Comparison of ENCODE assay signal across 28 cellular contexts in the genomic region with DNA sequence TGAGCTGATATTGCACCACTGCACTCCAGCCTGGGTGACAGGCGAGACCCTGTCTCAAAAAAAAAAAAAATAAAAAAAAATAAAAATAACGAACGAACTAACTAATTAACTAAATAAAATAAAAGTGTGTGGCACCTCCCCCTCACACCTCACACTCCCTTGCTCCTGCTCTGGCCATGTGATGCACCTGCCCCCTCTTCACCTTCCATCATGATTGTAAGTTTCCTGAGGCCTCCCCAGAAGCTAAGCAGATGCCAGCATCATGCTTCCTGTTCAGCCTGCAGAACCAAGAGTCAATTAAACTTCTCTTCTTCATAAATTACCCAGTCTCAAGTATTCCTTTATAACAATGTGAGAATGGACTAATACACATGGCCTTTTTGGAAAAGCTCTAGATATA.
"Had no signal": no experiment of that assay in that cellular context is flagged by ENCODE, and none has a peak within 500 bp of the region (broad histone marks: within the 10 kb centered on the region; RNA-seq: fewer than 3 reads in every experiment).

No MANE protein-coding gene starts in this region.

- H3K27ac Mint-ChIP-seq: stimulated activated effector memory CD8-positive, alpha-beta T cell treated with anti-CD3 and anti-CD28 coated beads, Interleukin-12 subunit alpha, Interleukin-12 subunit beta, amount 100 ng/mL, for 72 hours; stimulated activated memory B cell treated with anti-CD40 and anti-IgM and Interleukin-4, amounts not matched to agents 10 μg/mL and 1 μg/mL and 100 μg/mL, for 72 hours; stimulated activated naive CD8-positive, alpha-beta T cell treated with anti-CD3 and anti-CD28 coated beads, Interleukin-15, Interleukin-2, amounts not matched to agents 100 ng/mL and 50 ng/mL, for 24 hours; type B pancreatic cell had no signal

- H3K4me1 Mint-ChIP-seq: stimulated activated effector memory CD8-positive, alpha-beta T cell treated with anti-CD3 and anti-CD28 coated beads, Interleukin-12 subunit alpha, Interleukin-12 subunit beta, amount 100 ng/mL, for 72 hours; stimulated activated memory B cell treated with anti-CD40 and anti-IgM and Interleukin-4, amounts not matched to agents 10 μg/mL and 1 μg/mL and 100 μg/mL, for 72 hours; stimulated activated naive CD8-positive, alpha-beta T cell treated with anti-CD3 and anti-CD28 coated beads, Interleukin-15, amount 100 ng/mL, for 72 hours had no signal

- DNase-seq: stimulated activated CD4-positive, alpha-beta T cell treated with anti-CD3 and anti-CD28 coated beads, Interleukin-2, amount 100 ng/mL, for 24 hours; stimulated activated CD4-positive, alpha-beta T cell treated with anti-CD3 and anti-CD28 coated beads, Interleukin-2, amount 100 ng/mL, for 48 hours; stimulated activated CD4-positive, alpha-beta T cell treated with anti-CD3 and anti-CD28 coated beads, Interleukin-4, amount 100 ng/mL, for 1 hour; stimulated activated CD4-positive, alpha-beta T cell treated with anti-CD3 and anti-CD28 coated beads, Interleukin-4, amount 100 ng/mL, for 24 hours; stimulated activated CD4-positive, alpha-beta T cell treated with anti-CD3 and anti-CD28 coated beads, Interleukin-4, amount 100 ng/mL, for 4 hours; stimulated activated CD8-positive, alpha-beta memory T cell treated with anti-CD3 and anti-CD28 coated beads, Interleukin-4, amount 100 ng/mL, for 48 hours; stimulated activated naive CD4-positive, alpha-beta T cell; stimulated activated naive CD4-positive, alpha-beta T cell treated with Interleukin-2 at 50 U/mL for 16 hours; stimulated activated naive CD8-positive, alpha-beta T cell treated with anti-CD3 and anti-CD28 coated beads, Interleukin-15, amount 100 ng/mL, for 72 hours; stimulated activated naive CD8-positive, alpha-beta T cell treated with anti-CD3 and anti-CD28 coated beads, Interleukin-15, Interleukin-2, amounts not matched to agents 100 U/mL and 50 U/mL, for 24 hours; stomach; substantia nigra; testis; thyroid gland; tibial artery; transverse colon; trophoblast cell; upper lobe of left lung; upper lobe of right lung; uterus had no signal

- ATAC-seq: stimulated activated effector memory CD8-positive, alpha-beta T cell treated with anti-CD3 and anti-CD28 coated beads, Interleukin-12 subunit alpha, Interleukin-12 subunit beta, amount 100 ng/mL, for 72 hours; stimulated activated memory B cell treated with anti-CD40 and anti-IgM and Interleukin-4, amounts not matched to agents 10 μg/mL and 1 μg/mL and 100 μg/mL, for 72 hours; stimulated activated naive CD8-positive, alpha-beta T cell treated with anti-CD3 and anti-CD28 coated beads, Interleukin-15, amount 100 ng/mL, for 72 hours; stimulated activated naive CD8-positive, alpha-beta T cell treated with anti-CD3 and anti-CD28 coated beads, Interleukin-15, Interleukin-2, amounts not matched to agents 100 U/mL and 50 U/mL, for 24 hours; upper lobe of right lung had no signal

- H3K27me3 ChIP-seq: stomach, suprapubic skin, testis, thyroid gland, tibial artery, tibial nerve, transverse colon, upper lobe of left lung, upper lobe of right lung, uterus, vagina had no signal

- H3K4me3 Mint-ChIP-seq: stimulated activated effector memory CD8-positive, alpha-beta T cell treated with anti-CD3 and anti-CD28 coated beads, Interleukin-12 subunit alpha, Interleukin-12 subunit beta, amount 100 ng/mL, for 72 hours; stimulated activated memory B cell treated with anti-CD40 and anti-IgM and Interleukin-4, amounts not matched to agents 10 μg/mL and 1 μg/mL and 100 μg/mL, for 72 hours; stimulated activated naive CD8-positive, alpha-beta T cell treated with anti-CD3 and anti-CD28 coated beads, Interleukin-15, amount 100 ng/mL, for 72 hours; stimulated activated naive CD8-positive, alpha-beta T cell treated with anti-CD3 and anti-CD28 coated beads, Interleukin-15, Interleukin-2, amounts not matched to agents 100 ng/mL and 50 ng/mL, for 24 hours; type B pancreatic cell had no signal

- H3K9me3 ChIP-seq: suprapubic skin, testis, thoracic aorta, thyroid gland, tibial artery, transverse colon, upper lobe of left lung, upper lobe of right lung, uterus, vagina had no signal

- H3K36me3 Mint-ChIP-seq: stimulated activated effector memory CD8-positive, alpha-beta T cell treated with anti-CD3 and anti-CD28 coated beads, Interleukin-12 subunit alpha, Interleukin-12 subunit beta, amount 100 ng/mL, for 72 hours; stimulated activated memory B cell treated with anti-CD40 and anti-IgM and Interleukin-4, amounts not matched to agents 10 μg/mL and 1 μg/mL and 100 μg/mL, for 72 hours had no signal

- H3K36me3 ChIP-seq: stomach, suprapubic skin, thoracic aorta, thyroid gland, tibial artery, tibial nerve, transverse colon, upper lobe of left lung, upper lobe of right lung, uterus, vagina had no signal

- H3K4me3 ChIP-seq: stomach, suprapubic skin, testis, thoracic aorta, thyroid gland, tibial artery, tibial nerve, transverse colon, upper lobe of left lung, upper lobe of right lung, uterus, vagina had no signal

- H3K27ac ChIP-seq: stomach, suprapubic skin, testis, thoracic aorta, thyroid gland, tibial artery, tibial nerve, transverse colon, upper lobe of left lung, upper lobe of right lung, uterus, vagina had no signal

- H3K4me1 ChIP-seq: stomach, testis, thyroid gland, tibial artery, tibial nerve, transverse colon, upper lobe of left lung, upper lobe of right lung, uterus, vagina had no signal

- H3K27me3 Mint-ChIP-seq: type B pancreatic cell had no signal
